In the genomic region with DNA sequence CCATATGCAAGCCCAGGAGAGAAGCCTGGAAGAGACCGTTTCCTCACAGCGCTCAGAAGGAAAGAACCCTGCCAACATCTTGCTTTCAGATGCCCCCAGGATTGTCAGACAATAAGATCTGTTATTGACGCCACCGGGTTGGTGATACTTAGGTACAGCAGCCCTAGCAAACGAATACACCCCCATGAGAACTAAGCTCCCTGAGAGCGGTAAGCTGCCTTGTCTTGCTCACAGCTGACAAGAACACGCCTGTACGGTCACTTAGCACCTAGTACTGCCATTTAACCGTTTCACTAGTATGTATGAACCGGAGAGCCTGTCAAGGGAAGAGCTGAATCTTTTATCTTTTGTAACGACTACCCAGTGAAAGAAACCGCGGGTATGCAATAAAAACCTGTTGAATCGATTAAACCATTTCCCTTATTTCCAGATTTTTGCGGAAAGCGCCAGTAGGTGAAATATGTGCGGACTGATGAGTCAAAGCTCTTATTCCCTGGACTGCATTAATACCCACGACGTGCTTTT, we compare ENCODE assay signal across 8 cellular contexts. TPM values are rescaled to one million over a fixed set of nuclear protein-coding genes. Genes with fewer than 3 reads are reported as not detected.
DNase-seq lines count a peak whose midpoint lies in the region; ATAC-seq lines count a peak whose summit lies in the region.

No MANE protein-coding gene starts in this region.

- peaks cover 1% of the 10 kb centered on the region for H3K36me3 Mint-ChIP-seq in T-helper 2 cell treated with Interferon-gamma antibody and Interleukin-4, amounts not matched to agents 5 μg/mL and 100 μg/mL, for 36 hours (ENCODE audit: low read depth)
- peaks cover 0 to 2% (median under 1%) of the 10 kb centered on the region in 3 donors for H3K36me3 Mint-ChIP-seq in immature natural killer cell
- no peaks in the 10 kb centered on the region for H3K36me3 Mint-ChIP-seq in stimulated activated memory B cell treated with anti-CD40 and anti-IgM and Interleukin-4, amounts not matched to agents 10 μg/mL and 1 μg/mL and 100 μg/mL, for 72 hours

- peaks cover 11% of the 10 kb centered on the region for H3K4me1 Mint-ChIP-seq in T-helper 2 cell treated with Interferon-gamma antibody and Interleukin-4, amounts not matched to agents 5 μg/mL and 100 μg/mL, for 36 hours (ENCODE audit: low read depth)
- H3K4me1 Mint-ChIP-seq in immature natural killer cell: peaks cover 15 to 16% of the 10 kb centered on the region in 2 donors
- peaks cover 18% of the 10 kb centered on the region for H3K4me1 Mint-ChIP-seq in stimulated activated memory B cell treated with anti-CD40 and anti-IgM and Interleukin-4, amounts not matched to agents 10 μg/mL and 1 μg/mL and 100 μg/mL, for 72 hours

- peaks cover 37% of the 10 kb centered on the region for H3K27me3 Mint-ChIP-seq in T-helper 2 cell treated with Interferon-gamma antibody and Interleukin-4, amounts not matched to agents 5 μg/mL and 100 μg/mL, for 36 hours (ENCODE audit: low read depth)
- peaks cover 20 to 41% (median 20%) of the 10 kb centered on the region in 3 donors for H3K27me3 Mint-ChIP-seq in immature natural killer cell (ENCODE audit: low read depth in 3 of 3)
- H3K27me3 Mint-ChIP-seq in stimulated activated memory B cell treated with anti-CD40 and anti-IgM and Interleukin-4, amounts not matched to agents 10 μg/mL and 1 μg/mL and 100 μg/mL, for 72 hours: peaks cover 51% of the 10 kb centered on the region

- H3K9me3 Mint-ChIP-seq in T-helper 2 cell treated with Interferon-gamma antibody and Interleukin-4, amounts not matched to agents 5 μg/mL and 100 μg/mL, for 36 hours: peaks cover 3% of the 10 kb centered on the region
- peaks cover 2 to 6% (median 5%) of the 10 kb centered on the region in 6 donors for H3K9me3 Mint-ChIP-seq in immature natural killer cell
- peaks cover 3% of the 10 kb centered on the region for H3K9me3 Mint-ChIP-seq in stimulated activated memory B cell treated with anti-CD40 and anti-IgM and Interleukin-4, amounts not matched to agents 10 μg/mL and 1 μg/mL and 100 μg/mL, for 72 hours

- H3K4me3 Mint-ChIP-seq in T-helper 2 cell treated with Interferon-gamma antibody and Interleukin-4, amounts not matched to agents 5 μg/mL and 100 μg/mL, for 36 hours: peak overlapping the region; percentile 64
- peak overlapping the region; percentile 69 to 82 (median 72) for H3K4me3 Mint-ChIP-seq in immature natural killer cell
- peak overlapping the region; percentile 67 for H3K4me3 Mint-ChIP-seq in stimulated activated memory B cell treated with anti-CD40 and anti-IgM and Interleukin-4, amounts not matched to agents 10 μg/mL and 1 μg/mL and 100 μg/mL, for 72 hours

- DNase-seq in T-helper 2 cell treated with Interferon-gamma antibody and Interleukin-4, amounts not matched to agents 5 μg/mL and 100 μg/mL, for 36 hours (ENCODE audit: low spot score): no peak
- no peak for DNase-seq in T-helper 2 cell
- peak; percentile 14 for DNase-seq in amniotic epithelial cell (ENCODE audit: low read depth)
- DNase-seq in immature natural killer cell: no peak
- DNase-seq in AML-193 (lab: John Stamatoyannopoulos, UW): no peak
- DNase-seq in mucosa of gallbladder (ENCODE audit: low spot score): no peak
- DNase-seq in AG08395 (ENCODE audit: low spot score): no peak

- no peak for ATAC-seq in stimulated activated memory B cell treated with anti-CD40 and anti-IgM and Interleukin-4, amounts not matched to agents 10 μg/mL and 1 μg/mL and 100 μg/mL, for 72 hours

- H3K27ac Mint-ChIP-seq in T-helper 2 cell treated with Interferon-gamma antibody and Interleukin-4, amounts not matched to agents 5 μg/mL and 100 μg/mL, for 36 hours: no peak overlapping the region
- H3K27ac Mint-ChIP-seq in immature natural killer cell: no peak overlapping the region
- no peak overlapping the region for H3K27ac Mint-ChIP-seq in stimulated activated memory B cell treated with anti-CD40 and anti-IgM and Interleukin-4, amounts not matched to agents 10 μg/mL and 1 μg/mL and 100 μg/mL, for 72 hours

RNA-seq across cellular contexts. Expression of gene ZBTB8B, which starts 0.6 kb away (rescaled TPM):
- polyA plus RNA-seq in immature natural killer cell: not detected
- 0.03 TPM for total RNA-seq in mucosa of gallbladder
